ENCODE assay signal across 19 cellular contexts in the genomic region with DNA sequence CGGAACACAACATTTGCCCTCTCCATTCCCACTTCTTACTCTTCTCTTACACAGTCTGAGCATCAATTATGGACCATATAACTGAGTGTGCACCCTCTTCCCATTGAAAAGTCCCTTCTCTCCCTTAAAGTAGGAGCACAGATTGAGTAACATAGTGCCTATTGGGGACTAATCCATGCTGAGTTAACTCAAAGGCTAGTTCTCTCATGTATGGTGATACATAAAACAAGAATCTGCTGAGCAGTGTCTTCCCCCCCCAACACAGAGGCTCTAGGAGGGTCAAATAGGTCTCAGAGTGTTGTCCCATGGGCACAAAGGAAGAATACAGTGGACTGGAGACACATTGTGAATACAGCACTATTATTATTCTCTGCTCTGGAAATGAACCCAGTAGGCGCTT.
"Had no signal": no experiment of that assay in that cellular context is flagged by ENCODE, and none has a peak within 500 bp of the region (broad histone marks: within the 10 kb centered on the region; RNA-seq: fewer than 3 reads in every experiment).

No MANE protein-coding gene starts in this region.

- DNase-seq: activated CD4-positive, alpha-beta T cell treated with anti-CD3 and anti-CD28 coated beads, Interleukin-2, amount 10 ng/mL, durations not matched to agents 7 days and 5 days; activated CD8-positive, alpha-beta memory T cell treated with anti-CD3 and anti-CD28 coated beads, Interleukin-2, amount 10 ng/mL, durations not matched to agents 7 days and 5 days; activated CD8-positive, alpha-beta T cell treated with anti-CD3 and anti-CD28 coated beads for 36 hours; activated effector memory CD4-positive, alpha-beta T cell treated with anti-CD3 and anti-CD28 coated beads, Interleukin-2, amount 50 U/mL, for 16 hours; activated naive CD4-positive, alpha-beta T cell treated with anti-CD3 and anti-CD28 coated beads, Interleukin-2, amount 50 U/mL, for 16 hours; activated naive CD8-positive, alpha-beta T cell treated with anti-CD3 and anti-CD28 coated beads, Interleukin-2, amount 50 U/mL, for 24 hours; activated T-cell treated with anti-CD3 and anti-CD28 coated beads for 4 hours; body of pancreas; effector CD4-positive, alpha-beta T cell; heart left ventricle; islet precursor cell; lower lobe of right lung; naive thymus-derived CD8-positive, alpha-beta T cell; retina; stimulated activated CD4-positive, alpha-beta T cell treated with anti-CD3 and anti-CD28 coated beads, Interleukin-4, amount 100 ng/mL, for 24 hours; stimulated activated naive CD4-positive, alpha-beta T cell treated with Interleukin-2 at 50 U/mL for 16 hours had no signal

- H2AFZ ChIP-seq: neural progenitor cell had no signal

- H3K4me3 ChIP-seq: body of pancreas, heart left ventricle, lower lobe of right lung, neural progenitor cell, thoracic aorta had no signal

- H3K36me3 ChIP-seq: heart left ventricle, lower lobe of right lung, neural progenitor cell, thoracic aorta had no signal

- H3K9me3 ChIP-seq: body of pancreas, heart left ventricle, lower lobe of right lung, thoracic aorta had no signal

- H3K4me1 ChIP-seq: body of pancreas, heart left ventricle, lower lobe of right lung had no signal

- H3K27me3 ChIP-seq: body of pancreas, heart left ventricle, neural progenitor cell had no signal

- H3K4me2 ChIP-seq: neural progenitor cell had no signal

- H3K27ac ChIP-seq: body of pancreas, heart left ventricle, lower lobe of right lung, neural progenitor cell, thoracic aorta had no signal

- ATAC-seq: activated CD4-positive, CD25-positive, alpha-beta regulatory T cell treated with anti-CD3 and anti-CD28 coated beads, Interleukin-2, amount 50 U/mL, for 24 hours; activated CD8-positive, alpha-beta memory T cell treated with anti-CD3 and anti-CD28 coated beads, Interleukin-2, amount 10 ng/mL, durations not matched to agents 7 days and 5 days; activated CD8-positive, alpha-beta T cell treated with anti-CD3 and anti-CD28 coated beads for 36 hours; activated naive CD8-positive, alpha-beta T cell treated with anti-CD3 and anti-CD28 coated beads, Interleukin-2, amount 50 U/mL, for 24 hours; body of pancreas; heart left ventricle; lower lobe of right lung; naive thymus-derived CD8-positive, alpha-beta T cell had no signal
